In the genomic region with DNA sequence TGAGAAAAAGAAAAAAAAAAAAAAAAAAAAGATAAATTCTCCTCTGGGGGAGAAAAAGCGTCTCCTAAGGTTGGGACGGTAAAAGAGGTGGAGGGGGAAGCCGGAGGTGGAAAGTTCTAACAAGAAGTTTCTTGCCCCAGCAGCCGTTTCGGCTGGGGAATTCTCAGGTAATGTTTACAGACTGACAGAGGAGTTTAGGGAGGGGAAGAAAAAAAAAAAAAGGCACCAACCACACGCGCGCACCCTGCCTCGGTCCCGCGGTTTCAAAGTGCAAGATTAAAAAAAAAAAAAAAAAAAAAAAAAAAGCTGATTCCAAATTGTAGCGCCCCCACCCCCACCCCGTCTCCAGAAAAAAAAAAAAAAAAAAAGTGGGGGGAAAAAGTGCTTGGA, we compare ENCODE assay signal across 9 cellular contexts. TPM values are rescaled to one million over a fixed set of nuclear protein-coding genes. Genes with fewer than 3 reads are reported as not detected.
DNase-seq lines count a peak whose midpoint lies in the region; ATAC-seq and TF ChIP-seq lines count a peak whose summit lies in the region.
"Had no signal": no experiment of that assay in that cellular context is flagged by ENCODE, and none has a peak within 500 bp of the region (broad histone marks: within the 10 kb centered on the region; RNA-seq: fewer than 3 reads in every experiment).

No MANE protein-coding gene starts in this region.

- ATAC-seq in CD4-positive, alpha-beta T cell (ENCODE audit: poor library complexity): peak; percentile 33

- peak overlapping the region; percentile 91 for H3K4me3 ChIP-seq in PC-9
- H3K4me3 ChIP-seq in breast epithelium: peak overlapping the region; percentile 73 to 92 (median 83)
- H3K4me3 ChIP-seq in mononuclear cell (ENCODE audit: low read length): peak overlapping the region; percentile 59
- peak overlapping the region; percentile 69 for H3K4me3 ChIP-seq in urinary bladder (ENCODE audit: low read depth, low read length)

- no peaks in the 10 kb centered on the region for H3K27me3 ChIP-seq in CD4-positive, alpha-beta T cell (ENCODE audit: control insufficient read depth, insufficient read depth, low read length)
- H3K27me3 ChIP-seq in PC-9 (ENCODE audit: insufficient read depth, low read depth): no peaks in the 10 kb centered on the region
- no peaks in the 10 kb centered on the region for H3K27me3 ChIP-seq in breast epithelium
- peaks cover 9% of the 10 kb centered on the region for H3K27me3 ChIP-seq in mononuclear cell (ENCODE audit: insufficient read depth, low read length)

- peak overlapping the region; percentile 88 for H3K27ac Mint-ChIP-seq in CD4-positive, alpha-beta T cell

- H3K36me3 ChIP-seq in PC-9 (ENCODE audit: low read depth): peaks cover 20% of the 10 kb centered on the region; the same call in 1 of the 2 replicates
- H3K36me3 ChIP-seq in breast epithelium: no peaks in the 10 kb centered on the region
- no peaks in the 10 kb centered on the region for H3K36me3 ChIP-seq in urinary bladder (ENCODE audit: insufficient read depth)

- no peaks in the 10 kb centered on the region for H3K9me2 ChIP-seq in PC-9 (ENCODE audit: insufficient read depth)

- DNase-seq in CD4-positive, alpha-beta T cell: peak in 9 of 10 experiments; percentile 17 to 58 (median 45)
- DNase-seq in PC-9 (peak in 1 of 2 experiments; percentile 56), breast epithelium (ENCODE audit: low spot score in 2 of 2) (no peak), KG1 (lab: John Stamatoyannopoulos, UW) (no peak), HCEC 1CT (no peak), GDM1 (lab: John Stamatoyannopoulos, UW) (no peak)

- H3K4me1 Mint-ChIP-seq in CD4-positive, alpha-beta T cell (ENCODE audit: low read depth): peaks cover 67% of the 10 kb centered on the region

- H3K9me3 Mint-ChIP-seq in CD4-positive, alpha-beta T cell: no peaks in the 10 kb centered on the region

- no peaks in the 10 kb centered on the region for H3K9me3 ChIP-seq in CD4-positive, alpha-beta T cell (ENCODE audit: control insufficient read depth, low read length)
- H3K9me3 ChIP-seq in PC-9 (ENCODE audit: insufficient read depth, low read depth): no peaks in the 10 kb centered on the region
- no peaks in the 10 kb centered on the region for H3K9me3 ChIP-seq in breast epithelium
- no peaks in the 10 kb centered on the region for H3K9me3 ChIP-seq in mononuclear cell (ENCODE audit: low read depth, low read length)

- peaks cover 31% of the 10 kb centered on the region for H3K4me1 ChIP-seq in PC-9 (replicated peaks; ENCODE audit: insufficient read depth)
- peaks cover 15 to 33% of the 10 kb centered on the region in 2 donors for H3K4me1 ChIP-seq in breast epithelium
- H3K4me1 ChIP-seq in mononuclear cell (ENCODE audit: insufficient read depth, low read length): peaks cover 69% of the 10 kb centered on the region
- H3K4me1 ChIP-seq in urinary bladder (ENCODE audit: insufficient read depth): peaks cover 2% of the 10 kb centered on the region

- POLR2A ChIA-PET in CD4-positive, alpha-beta T cell (lab: Charles Lee): interaction anchor here (0.7 to 6.4 kb wide), 20 partner anchors 12 to 442 kb away, joined by 3 to 161 read pairs (median 5); no protein-coding TSS in a partner anchor
- POLR2A ChIA-PET in PC-9 (lab: Charles Lee; ENCODE audit: unreplicated experiment): interaction anchor here (0.6 to 1.0 kb wide), 9 partner anchors 23 to 305 kb away, joined by 3 to 35 read pairs (median 11); no protein-coding TSS in a partner anchor

- no peak for TF ChIP-seq CTCF in CD4-positive, alpha-beta T cell (IDR thresholded peaks at IDR 0.05)
- TF ChIP-seq CTCF in PC-9 (conservative IDR thresholded peaks at IDR 0.05): no peak
- TF ChIP-seq CTCF in breast epithelium (IDR thresholded peaks at IDR 0.05): peak in 1 of 3 donors; percentile 8

- peak overlapping the region; percentile 97 for H3K4me2 ChIP-seq in PC-9

- H3K79me2 ChIP-seq in PC-9 (ENCODE audit: low read depth): peaks cover 73% of the 10 kb centered on the region

- H3F3A ChIP-seq in PC-9 (ENCODE audit: insufficient read depth, low read depth): peaks cover 28% of the 10 kb centered on the region; the same call in 1 of the 2 replicates

- H3K27ac ChIP-seq in CD4-positive, alpha-beta T cell (ENCODE audit: low read depth, low read length): peak overlapping the region; percentile 84
- H3K27ac ChIP-seq in PC-9 (peak overlapping the region; percentile 90), breast epithelium (peak overlapping the region in 1 of 2 donors; percentile 97), urinary bladder (ENCODE audit: low read depth) (peak overlapping the region; percentile 96)

- no peak overlapping the region; the same call in 1 of the 2 replicates for H2AFZ ChIP-seq in PC-9

- intact Hi-C loops in CD4-positive, alpha-beta T cell (cut with DNase I, micrococcal nuclease): loop anchor here (5.0 to 10.0 kb wide), 5 partner anchors 105 to 500 kb away; no protein-coding TSS in a partner anchor
- intact Hi-C loops in PC-9 (cut with micrococcal nuclease; ENCODE audit: unreplicated experiment): loop anchor here (10.0 kb wide), 1 partner anchor 483 kb away; no protein-coding TSS in a partner anchor
- intact Hi-C loops in breast epithelium (cut with DNase I; ENCODE audit: low total_unique reads): loop anchor here (5.0 kb wide), 1 partner anchor 70 kb away; no protein-coding TSS in a partner anchor

- H3K4me3 Mint-ChIP-seq in CD4-positive, alpha-beta T cell: peak overlapping the region; percentile 99

- WGBS in urinary bladder: 0% methylated on average over 13 of the region's 13 CpGs

- TF ChIP-seq POLR2A in breast epithelium (IDR thresholded peaks at IDR 0.05): no peak

- H3K36me3 Mint-ChIP-seq in CD4-positive, alpha-beta T cell (ENCODE audit: low read depth): peaks cover 47% of the 10 kb centered on the region

- H3K27me3 Mint-ChIP-seq in CD4-positive, alpha-beta T cell: no peaks in the 10 kb centered on the region

- BruUV-seq in PC-9 (replicated peaks; lab: Mats Ljungman, UMichigan): no TSS peak

- H4K20me1 ChIP-seq in PC-9 (ENCODE audit: insufficient read depth): peaks cover 18% of the 10 kb centered on the region; the same call in 1 of the 2 replicates

- CTCF ChIA-PET in CD4-positive, alpha-beta T cell (lab: Charles Lee): interaction anchor here (0.7 to 7.0 kb wide), 4 partner anchors 17 to 248 kb away, joined by 3 to 78 read pairs (median 15); no protein-coding TSS in a partner anchor
- CTCF ChIA-PET in PC-9 (lab: Charles Lee): no interaction called here

RNA-seq across cellular contexts. Expression of gene DHRS3, which starts 0.5 kb away (rescaled TPM):
- total RNA-seq in CD4-positive, alpha-beta T cell: 100 to 1,000 TPM; 102 to 108 TPM
- total RNA-seq in PC-9 (2021): 144 and 154 TPM in 2 replicates
- total RNA-seq in breast epithelium: 100 to 1,000 TPM; 109 to 151 (median 117) TPM
- total RNA-seq in mononuclear cell: 80.4 TPM
- 83.2 TPM for total RNA-seq in urinary bladder
- 62.1 TPM for polyA plus RNA-seq in urinary bladder
- total RNA-seq: myocyte had no signal

RNA-seq across cellular contexts. Expression of gene AADACL4, which starts 26.4 kb away (rescaled TPM):
- not detected for total RNA-seq in CD4-positive, alpha-beta T cell
- total RNA-seq in PC-9 (2021): not detected in 2 replicates
- not detected for total RNA-seq in breast epithelium
- not detected for total RNA-seq in mononuclear cell
- 0.37 TPM for total RNA-seq in urinary bladder
- polyA plus RNA-seq in urinary bladder: not detected
- total RNA-seq: myocyte had no signal

Comparison
In these comparisons a context has a peak if more than half of its experiments do, and no peak if none do; other contexts are left out.
1. DNase-seq: peak in CD4-positive, alpha-beta T cell (9 of 10); none in breast epithelium (0 of 2), KG1 (single experiment), HCEC 1CT (single experiment) and GDM1 (single experiment).
2. Peak in every context shown above with its lines, with median percentiles within 50 percentile points of each other: H3K4me3 ChIP-seq.